1 cellular context compared by ENCODE assay signal in the genomic region with DNA sequence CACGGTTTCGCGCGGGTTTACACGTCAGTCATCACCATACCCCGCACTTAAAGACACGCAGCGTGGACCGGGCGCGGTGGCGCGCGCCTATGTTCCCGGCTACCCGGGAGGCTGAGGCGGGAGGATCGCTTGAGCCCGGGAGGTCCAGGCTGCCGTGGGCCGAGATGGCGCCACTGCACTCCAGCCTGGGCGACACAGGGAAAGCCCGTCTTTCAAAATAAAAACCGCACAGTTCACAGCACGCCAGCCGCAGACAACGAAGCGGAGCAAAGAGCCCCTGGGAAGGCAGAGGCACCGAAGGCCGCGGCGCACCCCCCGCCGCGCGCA.
TF ChIP-seq lines count a peak whose summit lies in the region.

No MANE protein-coding gene starts in this region.

TF ChIP-seq in GM12878, 131 proteins besides CTCF, POLR2A, EP300 and RAD21:
- TF ChIP-seq RUNX3 (IDR thresholded peaks at IDR 0.05; ENCODE audit: low read length) = peak; percentile 58
- TF ChIP-seq BACH1 (IDR thresholded peaks at IDR 0.05; ENCODE audit: borderline replicate concordance) = 0 out of 2 replicates have a peak, but pooled peaks have one; percentile 11
- TF ChIP-seq, protein P1, sequence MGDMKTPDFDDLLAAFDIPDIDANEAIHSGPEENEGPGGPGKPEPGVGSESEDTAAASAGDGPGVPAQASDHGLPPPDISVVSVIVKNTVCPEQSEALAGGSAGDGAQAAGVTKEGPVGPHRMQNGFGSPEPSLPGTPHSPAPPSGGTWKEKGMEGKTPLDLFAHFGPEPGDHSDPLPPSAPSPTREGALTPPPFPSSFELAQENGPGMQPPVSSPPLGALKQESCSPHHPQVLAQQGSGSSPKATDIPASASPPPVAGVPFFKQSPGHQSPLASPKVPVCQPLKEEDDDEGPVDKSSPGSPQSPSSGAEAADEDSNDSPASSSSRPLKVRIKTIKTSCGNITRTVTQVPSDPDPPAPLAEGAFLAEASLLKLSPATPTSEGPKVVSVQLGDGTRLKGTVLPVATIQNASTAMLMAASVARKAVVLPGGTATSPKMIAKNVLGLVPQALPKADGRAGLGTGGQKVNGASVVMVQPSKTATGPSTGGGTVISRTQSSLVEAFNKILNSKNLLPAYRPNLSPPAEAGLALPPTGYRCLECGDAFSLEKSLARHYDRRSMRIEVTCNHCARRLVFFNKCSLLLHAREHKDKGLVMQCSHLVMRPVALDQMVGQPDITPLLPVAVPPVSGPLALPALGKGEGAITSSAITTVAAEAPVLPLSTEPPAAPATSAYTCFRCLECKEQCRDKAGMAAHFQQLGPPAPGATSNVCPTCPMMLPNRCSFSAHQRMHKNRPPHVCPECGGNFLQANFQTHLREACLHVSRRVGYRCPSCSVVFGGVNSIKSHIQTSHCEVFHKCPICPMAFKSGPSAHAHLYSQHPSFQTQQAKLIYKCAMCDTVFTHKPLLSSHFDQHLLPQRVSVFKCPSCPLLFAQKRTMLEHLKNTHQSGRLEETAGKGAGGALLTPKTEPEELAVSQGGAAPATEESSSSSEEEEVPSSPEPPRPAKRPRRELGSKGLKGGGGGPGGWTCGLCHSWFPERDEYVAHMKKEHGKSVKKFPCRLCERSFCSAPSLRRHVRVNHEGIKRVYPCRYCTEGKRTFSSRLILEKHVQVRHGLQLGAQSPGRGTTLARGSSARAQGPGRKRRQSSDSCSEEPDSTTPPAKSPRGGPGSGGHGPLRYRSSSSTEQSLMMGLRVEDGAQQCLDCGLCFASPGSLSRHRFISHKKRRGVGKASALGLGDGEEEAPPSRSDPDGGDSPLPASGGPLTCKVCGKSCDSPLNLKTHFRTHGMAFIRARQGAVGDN (IDR thresholded peaks at IDR 0.05) = no peak
- peak; percentile 34; the same call in 1 of the 2 replicates for TF ChIP-seq LARP7 (IDR thresholded peaks at IDR 0.05)
- no peak for TF ChIP-seq EED (IDR thresholded peaks at IDR 0.05; ENCODE audit: low read depth)
- no peak for TF ChIP-seq ZNF24 (IDR thresholded peaks at IDR 0.05)
